In the genomic region with DNA sequence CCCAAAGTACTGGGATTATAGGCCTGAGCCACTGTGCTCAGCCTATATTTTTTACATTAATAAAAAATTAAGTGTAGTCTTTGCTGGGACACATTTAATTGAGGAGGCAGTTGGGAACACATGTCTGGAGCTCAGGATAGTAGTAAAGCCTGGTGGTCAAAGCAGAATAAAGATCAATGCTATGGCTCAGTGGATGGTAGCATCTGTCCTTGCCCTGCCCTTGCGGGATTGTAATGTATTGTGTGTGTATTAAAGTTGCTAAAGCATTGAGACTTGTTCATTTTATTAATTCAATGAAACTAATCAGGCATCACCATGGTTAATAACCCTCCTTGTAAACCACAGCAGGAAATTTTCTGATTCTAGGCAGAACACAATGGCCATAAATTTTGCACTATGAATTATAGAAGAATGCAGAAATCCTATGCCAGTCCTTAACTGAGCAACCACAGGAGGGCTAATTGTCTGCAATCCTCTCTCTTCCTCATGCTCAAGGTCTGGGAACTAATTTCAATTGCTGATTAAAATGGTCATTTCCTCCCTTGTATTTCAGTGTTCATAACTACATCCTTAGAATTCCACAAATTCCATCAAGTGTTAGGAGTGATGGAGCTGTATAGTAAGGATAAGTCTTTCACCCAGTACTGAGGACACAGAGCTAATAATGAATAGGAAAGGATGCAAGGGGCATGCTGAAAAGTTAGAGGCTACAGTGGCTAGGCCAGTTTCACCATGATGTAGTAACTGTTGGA, we compare ENCODE assay signal across 1 cellular context.
TF ChIP-seq lines count a peak whose summit lies in the region.

No MANE protein-coding gene starts in this region.

TF ChIP-seq in A549, 52 proteins besides CTCF, POLR2A, EP300 and RAD21 (continued from another document):
- TF ChIP-seq, protein P1, sequence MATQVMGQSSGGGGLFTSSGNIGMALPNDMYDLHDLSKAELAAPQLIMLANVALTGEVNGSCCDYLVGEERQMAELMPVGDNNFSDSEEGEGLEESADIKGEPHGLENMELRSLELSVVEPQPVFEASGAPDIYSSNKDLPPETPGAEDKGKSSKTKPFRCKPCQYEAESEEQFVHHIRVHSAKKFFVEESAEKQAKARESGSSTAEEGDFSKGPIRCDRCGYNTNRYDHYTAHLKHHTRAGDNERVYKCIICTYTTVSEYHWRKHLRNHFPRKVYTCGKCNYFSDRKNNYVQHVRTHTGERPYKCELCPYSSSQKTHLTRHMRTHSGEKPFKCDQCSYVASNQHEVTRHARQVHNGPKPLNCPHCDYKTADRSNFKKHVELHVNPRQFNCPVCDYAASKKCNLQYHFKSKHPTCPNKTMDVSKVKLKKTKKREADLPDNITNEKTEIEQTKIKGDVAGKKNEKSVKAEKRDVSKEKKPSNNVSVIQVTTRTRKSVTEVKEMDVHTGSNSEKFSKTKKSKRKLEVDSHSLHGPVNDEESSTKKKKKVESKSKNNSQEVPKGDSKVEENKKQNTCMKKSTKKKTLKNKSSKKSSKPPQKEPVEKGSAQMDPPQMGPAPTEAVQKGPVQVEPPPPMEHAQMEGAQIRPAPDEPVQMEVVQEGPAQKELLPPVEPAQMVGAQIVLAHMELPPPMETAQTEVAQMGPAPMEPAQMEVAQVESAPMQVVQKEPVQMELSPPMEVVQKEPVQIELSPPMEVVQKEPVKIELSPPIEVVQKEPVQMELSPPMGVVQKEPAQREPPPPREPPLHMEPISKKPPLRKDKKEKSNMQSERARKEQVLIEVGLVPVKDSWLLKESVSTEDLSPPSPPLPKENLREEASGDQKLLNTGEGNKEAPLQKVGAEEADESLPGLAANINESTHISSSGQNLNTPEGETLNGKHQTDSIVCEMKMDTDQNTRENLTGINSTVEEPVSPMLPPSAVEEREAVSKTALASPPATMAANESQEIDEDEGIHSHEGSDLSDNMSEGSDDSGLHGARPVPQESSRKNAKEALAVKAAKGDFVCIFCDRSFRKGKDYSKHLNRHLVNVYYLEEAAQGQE (IDR thresholded peaks at IDR 0.05), result no peak
- TF ChIP-seq, protein P2, sequence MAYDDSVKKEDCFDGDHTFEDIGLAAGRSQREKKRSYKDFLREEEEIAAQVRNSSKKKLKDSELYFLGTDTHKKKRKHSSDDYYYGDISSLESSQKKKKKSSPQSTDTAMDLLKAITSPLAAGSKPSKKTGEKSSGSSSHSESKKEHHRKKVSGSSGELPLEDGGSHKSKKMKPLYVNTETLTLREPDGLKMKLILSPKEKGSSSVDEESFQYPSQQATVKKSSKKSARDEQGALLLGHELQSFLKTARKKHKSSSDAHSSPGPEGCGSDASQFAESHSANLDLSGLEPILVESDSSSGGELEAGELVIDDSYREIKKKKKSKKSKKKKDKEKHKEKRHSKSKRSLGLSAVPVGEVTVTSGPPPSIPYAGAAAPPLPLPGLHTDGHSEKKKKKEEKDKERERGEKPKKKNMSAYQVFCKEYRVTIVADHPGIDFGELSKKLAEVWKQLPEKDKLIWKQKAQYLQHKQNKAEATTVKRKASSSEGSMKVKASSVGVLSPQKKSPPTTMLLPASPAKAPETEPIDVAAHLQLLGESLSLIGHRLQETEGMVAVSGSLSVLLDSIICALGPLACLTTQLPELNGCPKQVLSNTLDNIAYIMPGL (CRISPR knock-in tag; IDR thresholded peaks at IDR 0.05; ENCODE audit: borderline replicate concordance), result no peak
- TF ChIP-seq JUNB (IDR thresholded peaks at IDR 0.05), result no peak
